Comparison of ENCODE assay signal across 18 cellular contexts in genomic region chr9:96495341-96495740, GRCh38. TPM values are rescaled to one million over a fixed set of nuclear protein-coding genes. Genes with fewer than 3 reads are reported as not detected.
DNase-seq lines count a peak whose midpoint lies in the region; ATAC-seq and TF ChIP-seq lines count a peak whose summit lies in the region.
"Had no signal": no experiment of that assay in that cellular context is flagged by ENCODE, and none has a peak within 500 bp of the region (broad histone marks: within the 10 kb centered on the region; RNA-seq: fewer than 3 reads in every experiment).

No MANE protein-coding gene starts in this region.

- H3K4me3 ChIP-seq in BJ (ENCODE audit: low read depth, low read length) (no peak overlapping the region), IMR-90 (ENCODE audit: insufficient read depth, low read depth, low read length) (no peak overlapping the region), choroid plexus epithelial cell (ENCODE audit: low read depth, low read length) (no peak overlapping the region), PC-9 (no peak overlapping the region)
- H3K4me3 ChIP-seq: uterus had no signal

- POLR2A ChIA-PET in BJ (lab: Charles Lee), result interaction anchor here (0.6 to 1.4 kb wide), 2 partner anchors 15 to 151 kb away, joined by 3 to 13 read pairs; no protein-coding TSS in a partner anchor
- POLR2A ChIA-PET in IMR-90 (lab: Charles Lee; ENCODE audit: unreplicated experiment), result no interaction called here
- POLR2A ChIA-PET in PC-9 (lab: Charles Lee; ENCODE audit: unreplicated experiment), result no interaction called here

- peaks cover 0 to 12% of the 10 kb centered on the region in 2 experiments; a peak in 1 of 4 replicates for H3K79me1 ChIP-seq in IMR-90 (ENCODE audit: low read depth in 1 of 2, low read length in 2 of 2)

- no peaks in the 10 kb centered on the region for H3K9me3 ChIP-seq in IMR-90 (ENCODE audit: control insufficient read depth, insufficient read depth, low read length)
- no peaks in the 10 kb centered on the region for H3K9me3 ChIP-seq in PC-9 (ENCODE audit: insufficient read depth, low read depth)
- H3K9me3 ChIP-seq: uterus had no signal

- H4K20me1 ChIP-seq in IMR-90 (ENCODE audit: insufficient read depth, low read length) (peaks cover 14% of the 10 kb centered on the region), PC-9 (ENCODE audit: insufficient read depth) (no peaks in the 10 kb centered on the region)

- no peak overlapping the region for H3K18ac ChIP-seq in IMR-90 (ENCODE audit: low read depth, low read length)

- no peak overlapping the region for H2BK15ac ChIP-seq in IMR-90 (ENCODE audit: low read depth, low read length)

- TF ChIP-seq CTCF in BJ (IDR thresholded peaks at IDR 0.05; ENCODE audit: insufficient read depth, low read depth, low read length), result no peak
- no peak for TF ChIP-seq CTCF in IMR-90 (conservative IDR thresholded peaks at IDR 0.05; ENCODE audit: low read depth, low read length)
- TF ChIP-seq CTCF in choroid plexus epithelial cell (conservative IDR thresholded peaks at IDR 0.05; ENCODE audit: low read depth, low read length), result no peak
- TF ChIP-seq CTCF in PC-9 (conservative IDR thresholded peaks at IDR 0.05), result no peak

- H3K27me3 ChIP-seq in BJ (ENCODE audit: control insufficient read depth, insufficient read depth, low read length) (no peaks in the 10 kb centered on the region), IMR-90 (ENCODE audit: control insufficient read depth, insufficient read depth, low read length) (no peaks in the 10 kb centered on the region), PC-9 (ENCODE audit: insufficient read depth, low read depth) (no peaks in the 10 kb centered on the region)
- H3K27me3 ChIP-seq: uterus had no signal

- ATAC-seq in IMR-90 (ENCODE audit: low read depth) (peak; percentile 82), HG03565 (IDR thresholded peaks at IDR 0.05; ENCODE audit: unreplicated experiment) (no peak)
- ATAC-seq: activated T-cell treated with anti-CD3 and anti-CD28 coated beads, Interleukin-2, amount 50 U/mL, for 4 hours; right cardiac atrium; stimulated activated memory B cell treated with anti-CD40 and anti-IgM and Interleukin-4, amounts not matched to agents 10 μg/mL and 1 μg/mL and 100 μg/mL, for 72 hours had no signal

- no peak; the same call in 1 of the 2 replicates for TF ChIP-seq RAD21 in IMR-90 (IDR thresholded peaks at IDR 0.05; ENCODE audit: low read length)

- H3K9me1 ChIP-seq in IMR-90 (ENCODE audit: insufficient read depth, low read length), result peaks cover 17% of the 10 kb centered on the region

- no peak overlapping the region for H3K9ac ChIP-seq in IMR-90 (ENCODE audit: low read depth, low read length)

- no peak overlapping the region for H2AK5ac ChIP-seq in IMR-90 (ENCODE audit: low read depth, low read length)

- no peak overlapping the region; a peak in 1 of 4 replicates for H4K8ac ChIP-seq in IMR-90 (ENCODE audit: low read depth in 2 of 2, low read length in 2 of 2)

- H2BK120ac ChIP-seq in IMR-90 (ENCODE audit: low read depth, low read length), result no peak overlapping the region

- no peak overlapping the region for H4K5ac ChIP-seq in IMR-90 (ENCODE audit: low read depth, low read length)

- H3K27ac ChIP-seq in IMR-90 (ENCODE audit: insufficient read depth, low read length) (peak overlapping the region; percentile 19; the same call in 1 of the 2 replicates), PC-9 (no peak overlapping the region)
- H3K27ac ChIP-seq: uterus had no signal

- no peak overlapping the region for H3K23ac ChIP-seq in IMR-90 (ENCODE audit: low read depth, low read length)

- H2BK20ac ChIP-seq in IMR-90 (ENCODE audit: low read depth, low read length), result no peak overlapping the region; the same call in 1 of the 2 replicates

- BruUV-seq in IMR-90 (replicated peaks; lab: Mats Ljungman, UMichigan) (no TSS peak), PC-9 (replicated peaks; lab: Mats Ljungman, UMichigan) (no TSS peak)

- DNase-seq in BJ (ENCODE audit: low read depth) (peak; percentile 27), IMR-90 (peak; percentile 95), choroid plexus epithelial cell (ENCODE audit: low read depth) (peak; percentile 91), non-pigmented ciliary epithelial cell (ENCODE audit: low read depth) (peak; percentile 81), NCI-H524 treated with DMSO at 0.1 percent for 48 hours (lab: John Stamatoyannopoulos, UW) (no peak), PC-9 (no peak)
- no peak for DNase-seq in activated naive CD4-positive, alpha-beta T cell (lab: John Stamatoyannopoulos, UW)
- DNase-seq: activated CD4-positive, alpha-beta T cell treated with anti-CD3 and anti-CD28 coated beads for 48 hours; activated T-cell treated with anti-CD3 and anti-CD28 coated beads, Interleukin-2, amount 50 U/mL, for 4 hours; cortex of kidney; DMS53; erythroblast; NCI-H1105 treated with DMSO at 0.1 percent for 48 hours; NCI-H2171 treated with DMSO at 0.1 percent for 48 hours; right cardiac atrium; uterus had no signal

- WGBS in IMR-90 (ENCODE audit: extremely low coverage in 2 of 2, insufficient read length in 1 of 2), 2 experiments, result 58% methylated on average over 6 of the region's 11 CpGs; no CpG with 5 or more reads in 1 of the 2 experiments

- no peak for TF ChIP-seq POLR2A in IMR-90 (IDR thresholded peaks at IDR 0.05; ENCODE audit: low read depth, low read length)

- no peak overlapping the region for H4K91ac ChIP-seq in IMR-90 (ENCODE audit: insufficient read depth, low read depth, low read length)

- intact Hi-C loops in IMR-90 (cut with micrococcal nuclease), result loop anchor here (5.0 kb wide), 1 partner anchor 43 kb away; the partner anchor contains the start of gene HABP4
- intact Hi-C loops in PC-9 (cut with micrococcal nuclease; ENCODE audit: unreplicated experiment), result no loop called here

- in situ Hi-C loops in IMR-90 (cut with MboI; ENCODE audit: low sequenced_read_pairs), result no loop called here

- H3K14ac ChIP-seq in IMR-90 (replicated peaks; ENCODE audit: low read depth, low read length), result 0 out of 2 replicates have a peak overlapping the region, but pooled peaks have one; percentile 13

- CTCF ChIA-PET in BJ (lab: Yijun Ruan, JAX) (interaction anchor here (1.4 kb wide), 1 partner anchor 9 kb away, joined by 4 read pairs; no protein-coding TSS in a partner anchor), IMR-90 (lab: Yijun Ruan, JAX) (no interaction called here), PC-9 (lab: Charles Lee) (no interaction called here)

- H2AFZ ChIP-seq in IMR-90 (replicated peaks; ENCODE audit: low read length, poor library complexity) (peak overlapping the region; percentile 0), PC-9 (no peak overlapping the region)

- H3K79me2 ChIP-seq in PC-9 (ENCODE audit: low read depth), result no peaks in the 10 kb centered on the region

- no peaks in the 10 kb centered on the region for H3F3A ChIP-seq in PC-9 (ENCODE audit: insufficient read depth, low read depth)

- H3K4me1 ChIP-seq in IMR-90 (ENCODE audit: control insufficient read depth, insufficient read depth, low read length) (peaks cover 18% of the 10 kb centered on the region), PC-9 (replicated peaks; ENCODE audit: insufficient read depth) (no peaks in the 10 kb centered on the region)
- H3K4me1 ChIP-seq: uterus had no signal

- dilution Hi-C loops in IMR-90 (cut with HindIII; ENCODE audit: low sequenced_read_pairs, unreplicated experiment), result no loop called here

- H3K56ac ChIP-seq in IMR-90 (ENCODE audit: extremely low read depth, insufficient read depth, low read length), result no peak overlapping the region

- H2AK9ac ChIP-seq in IMR-90 (replicated peaks; ENCODE audit: low read depth, low read length, poor library complexity), result no peak overlapping the region

- H2BK5ac ChIP-seq in IMR-90 (ENCODE audit: low read depth, low read length, poor library complexity, severe bottlenecking), result peak overlapping the region; percentile 10

- H3K9me2 ChIP-seq in PC-9 (ENCODE audit: insufficient read depth), result no peaks in the 10 kb centered on the region

- H3K4ac ChIP-seq in IMR-90 (ENCODE audit: low read depth, low read length), result peak overlapping the region; percentile 56; the same call in 1 of the 2 replicates

- H3K36me3 ChIP-seq in BJ (ENCODE audit: control insufficient read depth, insufficient read depth, low read length), result peaks cover 10% of the 10 kb centered on the region
- H3K36me3 ChIP-seq in IMR-90 (ENCODE audit: control insufficient read depth, insufficient read depth, low read length), result peaks cover 3% of the 10 kb centered on the region; the same call in 1 of the 2 replicates
- H3K36me3 ChIP-seq in PC-9 (ENCODE audit: low read depth), result no peaks in the 10 kb centered on the region
- H3K36me3 ChIP-seq: uterus had no signal

- H3K4me2 ChIP-seq in IMR-90 (ENCODE audit: low read depth, low read length), result no peak overlapping the region
- H3K4me2 ChIP-seq in PC-9, result no peak overlapping the region

TF ChIP-seq in IMR-90, 13 proteins besides CTCF, POLR2A, EP300 and RAD21:
- TF ChIP-seq USF2 (IDR thresholded peaks at IDR 0.05; ENCODE audit: low read depth, low read length) (no peak), MXI1 (IDR thresholded peaks at IDR 0.05; ENCODE audit: borderline replicate concordance, low read depth, low read length) (peak; percentile 22; the same call in 1 of the 2 replicates), CEBPB (IDR thresholded peaks at IDR 0.05; ENCODE audit: low read depth, low read length) (peak; percentile 99), FOS (IDR thresholded peaks at IDR 0.05; ENCODE audit: low read depth, low read length) (0 out of 2 replicates have a peak, but pooled peaks have one; percentile 7), BHLHE40 (IDR thresholded peaks at IDR 0.05; ENCODE audit: low read depth, low read length) (peak; percentile 78)
TF ChIP-seq in IMR-90: peak in this region for 4.

RNA-seq across cellular contexts. Expression of gene HABP4, which starts 45.4 kb away (rescaled TPM):
- polyA plus RNA-seq in BJ (2011; rRNA removed), result 9.2 and 10.2 TPM in 2 replicates
- polyA minus RNA-seq in BJ (2011; rRNA and poly(A)+ RNA removed), result 3.3 and 3.6 TPM in 2 replicates
- total RNA-seq in IMR-90 (2012; rRNA removed), result 5.2 and 10.3 TPM in 2 replicates
- 9.4 and 10.6 TPM in 2 replicates for polyA plus RNA-seq in IMR-90 (2012; rRNA removed)
- 4.1 and 5.5 TPM in 2 replicates for polyA plus RNA-seq in IMR-90 (2012; cell fraction: cytosol; rRNA removed)
- 3.7 and 9.3 TPM in 2 replicates for polyA plus RNA-seq in IMR-90 (2012; cell fraction: nucleus; rRNA removed; ENCODE audit: low replicate concordance)
- total RNA-seq in PC-9 (2021), result 8.1 and 11.0 TPM in 2 replicates

Comparison
In these comparisons a context has a peak if more than half of its experiments do, and no peak if none do; other contexts are left out.
1. DNase-seq: peak in BJ (single experiment), IMR-90 (single experiment), choroid plexus epithelial cell (single experiment) and non-pigmented ciliary epithelial cell (single experiment); none in NCI-H524 treated with DMSO at 0.1 percent for 48 hours (single experiment), activated naive CD4-positive, alpha-beta T cell (0 of 4) and PC-9 (0 of 2).